ENCODE assay signal across 20 cellular contexts in genomic region chr4:2335729-2336101, GRCh38.
DNase-seq lines count a peak whose midpoint lies in the region; ATAC-seq, FAIRE-seq and TF ChIP-seq lines count a peak whose summit lies in the region.
"Had no signal": no experiment of that assay in that cellular context is flagged by ENCODE, and none has a peak within 500 bp of the region (broad histone marks: within the 10 kb centered on the region; RNA-seq: fewer than 3 reads in every experiment).

No MANE protein-coding gene starts in this region.

- H3K27ac ChIP-seq in colonic mucosa (no peak overlapping the region), neuronal stem cell (replicated peaks; ENCODE audit: low read length) (no peak overlapping the region)
- H3K27ac ChIP-seq: A549, RWPE1, SJCRH30 had no signal

- peak overlapping the region; percentile 83 for H3K18ac ChIP-seq in neuronal stem cell (ENCODE audit: low read length)

- H2BK120ac ChIP-seq in neuronal stem cell (ENCODE audit: low read depth, low read length) = no peak overlapping the region

- H3K4me3 ChIP-seq in H7 (ENCODE audit: insufficient read depth, low read depth, low read length) (no peak overlapping the region), colonic mucosa (no peak overlapping the region), neuronal stem cell (ENCODE audit: low read length in 2 of 2) (peak overlapping the region in 1 of 2 donors; percentile 40)
- H3K4me3 ChIP-seq: A549, HAP-1, SJCRH30 had no signal

- no peak overlapping the region for H4K8ac ChIP-seq in neuronal stem cell (ENCODE audit: low read depth, low read length)

- H2BK12ac ChIP-seq in neuronal stem cell (ENCODE audit: low read length) = no peak overlapping the region

- no peak overlapping the region for H3K4me2 ChIP-seq in neuronal stem cell (ENCODE audit: insufficient read depth, low read length, poor library complexity, severe bottlenecking)
- H3K4me2 ChIP-seq: A549 had no signal

- H3K27me3 ChIP-seq in H7 (ENCODE audit: control insufficient read depth, insufficient read depth, low read length) = no peaks in the 10 kb centered on the region
- no peaks in the 10 kb centered on the region for H3K27me3 ChIP-seq in colonic mucosa
- peaks cover 0 to 17% (median 0%) of the 10 kb centered on the region in 3 experiments for H3K27me3 ChIP-seq in neuronal stem cell (ENCODE audit: control insufficient read depth in 3 of 3, insufficient read depth in 3 of 3, low read depth in 1 of 3, low read length in 3 of 3)
- H3K27me3 ChIP-seq: SJCRH30 had no signal

- peaks cover 2% of the 10 kb centered on the region for H3K79me1 ChIP-seq in neuronal stem cell (ENCODE audit: low read depth, low read length)

- H2BK5ac ChIP-seq in neuronal stem cell (ENCODE audit: low read length) = peak overlapping the region; percentile 24

- H3K9me3 ChIP-seq in colonic mucosa (no peaks in the 10 kb centered on the region), neuronal stem cell (replicated peaks in 1 of 2; ENCODE audit: control insufficient read depth in 2 of 2, insufficient read depth in 1 of 2, low read depth in 1 of 2, low read length in 2 of 2) (peaks cover 0 to 2% of the 10 kb centered on the region in 2 donors)
- H3K9me3 ChIP-seq: A549, HAP-1, SJCRH30 had no signal

- H3K4me1 ChIP-seq in colonic mucosa (peaks cover 7% of the 10 kb centered on the region), neuronal stem cell (ENCODE audit: control insufficient read depth in 2 of 2, insufficient read depth in 1 of 2, low read depth in 1 of 2, low read length in 2 of 2) (peaks cover 0 to 4% of the 10 kb centered on the region in 2 donors)
- H3K4me1 ChIP-seq: HAP-1, SJCRH30 had no signal

- ATAC-seq in HG02852 (IDR thresholded peaks at IDR 0.05; ENCODE audit: unreplicated experiment) = no peak
- no peak for ATAC-seq in HG03135 (IDR thresholded peaks at IDR 0.05; ENCODE audit: unreplicated experiment)
- ATAC-seq: A549 had no signal

- intact Hi-C loops in colonic mucosa (cut with DNase I) = no loop called here

- H2AFZ ChIP-seq in neuronal stem cell (ENCODE audit: low read length) = no peak overlapping the region

- no CpG with 5 or more reads among the region's 9 CpGs for WGBS in neuronal stem cell (ENCODE audit: extremely low coverage in 2 of 2, insufficient read length in 2 of 2, insufficient replicate concordance in 1 of 2), 2 donors

- H3K23ac ChIP-seq in neuronal stem cell (ENCODE audit: low read depth, low read length, poor library complexity) = peak overlapping the region; percentile 65

- no peak for FAIRE-seq in H54 (lab: Jason Lieb, UNC)
- FAIRE-seq: A549, GM12892 had no signal

- H2BK15ac ChIP-seq in neuronal stem cell (ENCODE audit: low read length) = no peak overlapping the region

- no peaks in the 10 kb centered on the region for H3K36me3 ChIP-seq in H7 (replicated peaks; ENCODE audit: control insufficient read depth, insufficient read depth, low read length)
- H3K36me3 ChIP-seq in colonic mucosa = no peaks in the 10 kb centered on the region
- no peaks in the 10 kb centered on the region for H3K36me3 ChIP-seq in neuronal stem cell (replicated peaks in 1 of 2; ENCODE audit: control insufficient read depth in 2 of 2, insufficient read depth in 2 of 2, low read length in 2 of 2)
- H3K36me3 ChIP-seq: HAP-1, SJCRH30 had no signal

- no peak for TF ChIP-seq CTCF in colonic mucosa (IDR thresholded peaks at IDR 0.05)

- H3K14ac ChIP-seq in neuronal stem cell (ENCODE audit: low read length) = no peak overlapping the region

- H3K4ac ChIP-seq in neuronal stem cell (ENCODE audit: low read length) = no peak overlapping the region

- peak overlapping the region; percentile 88 for H2AK5ac ChIP-seq in neuronal stem cell (ENCODE audit: low read depth, low read length)

- peak; percentile 44 for DNase-seq in activated CD8-positive, alpha-beta memory T cell treated with anti-CD3 and anti-CD28 coated beads for 24 hours
- DNase-seq in activated CD8-positive, alpha-beta memory T cell treated with anti-CD3 and anti-CD28 coated beads, Interleukin-2, amount 50 U/mL, for 4 hours = no peak
- DNase-seq in H7 (peak; percentile 24), colonic mucosa (peak; percentile 15), neuronal stem cell (ENCODE audit: low spot score) (no peak), H54 (ENCODE audit: insufficient read length, low spot score) (no peak)
- DNase-seq: COR-L47, KBM-7, NCI-H1436, NCI-H2029, NCI-H2171 treated with DMSO at 0.1 percent for 48 hours, NCI-H446 treated with DMSO at 0.1 percent for 48 hours, NCI-H748 treated with DMSO at 0.1 percent for 48 hours, SJCRH30 had no signal

- H3K9ac ChIP-seq in colonic mucosa (ENCODE audit: low read depth in 2 of 2, low read length in 2 of 2) (no peak overlapping the region), neuronal stem cell (ENCODE audit: low read depth, low read length, poor library complexity) (no peak overlapping the region)

- no peak overlapping the region for H4K91ac ChIP-seq in neuronal stem cell (ENCODE audit: low read depth, low read length, poor library complexity)

- TF ChIP-seq POLR2A in H54 (IDR thresholded peaks at IDR 0.05; ENCODE audit: low read depth, low read length) = no peak

Comparison
In these comparisons a context has a peak if more than half of its experiments do, and no peak if none do; other contexts are left out.
1. DNase-seq: peak in activated CD8-positive, alpha-beta memory T cell treated with anti-CD3 and anti-CD28 coated beads for 24 hours (single experiment), H7 (single experiment) and colonic mucosa (single experiment); none in activated CD8-positive, alpha-beta memory T cell treated with anti-CD3 and anti-CD28 coated beads, Interleukin-2, amount 50 U/mL, for 4 hours (single experiment), neuronal stem cell (single experiment) and H54 (single experiment).